1 cellular context compared by ENCODE assay signal in the genomic region with DNA sequence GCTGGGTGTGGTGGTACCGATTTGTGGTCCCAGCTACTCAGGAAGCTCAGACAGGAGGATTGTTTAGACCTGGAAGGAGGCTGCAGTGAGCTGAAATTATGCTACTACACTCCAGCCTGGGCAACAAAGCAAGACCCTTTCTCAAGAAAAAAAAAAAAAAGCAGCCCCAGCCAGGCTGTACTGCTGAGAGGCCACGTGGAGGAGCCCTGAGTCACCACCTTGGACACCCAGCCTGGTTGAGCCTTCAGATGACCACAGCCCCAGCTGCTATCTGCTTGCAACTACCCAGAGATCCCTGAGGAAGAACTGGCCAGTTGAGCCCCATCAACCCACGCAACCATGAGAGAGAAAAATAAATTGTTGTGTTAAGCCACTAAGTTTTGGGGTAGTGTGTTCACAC.
TF ChIP-seq lines count a peak whose summit lies in the region.

No MANE protein-coding gene starts in this region.

TF ChIP-seq in HepG2, 621 proteins besides CTCF, POLR2A, EP300 and RAD21 (continues in another document):
- TF ChIP-seq TGIF2 (CRISPR knock-in tag; IDR thresholded peaks at IDR 0.05) = 0 out of 2 replicates have a peak, but pooled peaks have one; percentile 16
- TF ChIP-seq, protein P1, sequence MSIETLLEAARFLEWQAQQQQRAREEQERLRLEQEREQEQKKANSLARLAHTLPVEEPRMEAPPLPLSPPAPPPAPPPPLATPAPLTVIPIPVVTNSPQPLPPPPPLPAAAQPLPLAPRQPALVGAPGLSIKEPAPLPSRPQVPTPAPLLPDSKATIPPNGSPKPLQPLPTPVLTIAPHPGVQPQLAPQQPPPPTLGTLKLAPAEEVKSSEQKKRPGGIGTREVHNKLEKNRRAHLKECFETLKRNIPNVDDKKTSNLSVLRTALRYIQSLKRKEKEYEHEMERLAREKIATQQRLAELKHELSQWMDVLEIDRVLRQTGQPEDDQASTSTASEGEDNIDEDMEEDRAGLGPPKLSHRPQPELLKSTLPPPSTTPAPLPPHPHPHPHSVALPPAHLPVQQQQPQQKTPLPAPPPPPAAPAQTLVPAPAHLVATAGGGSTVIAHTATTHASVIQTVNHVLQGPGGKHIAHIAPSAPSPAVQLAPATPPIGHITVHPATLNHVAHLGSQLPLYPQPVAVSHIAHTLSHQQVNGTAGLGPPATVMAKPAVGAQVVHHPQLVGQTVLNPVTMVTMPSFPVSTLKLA (IDR thresholded peaks at IDR 0.05) = peak; percentile 49; the same call in 1 of the 2 replicates
- TF ChIP-seq KDM5A (IDR thresholded peaks at IDR 0.05; ENCODE audit: borderline replicate concordance, low read length) = no peak
- peak; percentile 45; the same call in 1 of the 2 replicates for TF ChIP-seq HOXA3 (CRISPR knock-in tag; IDR thresholded peaks at IDR 0.05)
- peak; percentile 49 for TF ChIP-seq XRCC5 (optimal IDR thresholded peaks at IDR 0.05; ENCODE audit: low read length)
- TF ChIP-seq HNF4G (IDR thresholded peaks at IDR 0.05; ENCODE audit: borderline replicate concordance, low read depth, low read length) = no peak
- no peak for TF ChIP-seq HNF4G (CRISPR knock-in tag; IDR thresholded peaks at IDR 0.05; ENCODE audit: borderline replicate concordance, low read depth)
- no peak for TF ChIP-seq NKX3-1 (CRISPR knock-in tag; IDR thresholded peaks at IDR 0.05)
- peak; percentile 73 for TF ChIP-seq ZMYM3 (CRISPR knock-in tag; IDR thresholded peaks at IDR 0.05)
- TF ChIP-seq KLF13 (CRISPR knock-in tag; IDR thresholded peaks at IDR 0.05) = no peak
- 0 out of 2 replicates have a peak, but pooled peaks have one; percentile 38 for TF ChIP-seq SMAD1 (CRISPR knock-in tag; IDR thresholded peaks at IDR 0.05; ENCODE audit: borderline replicate concordance, low read depth)
- TF ChIP-seq ARID2 (CRISPR knock-in tag; IDR thresholded peaks at IDR 0.05; ENCODE audit: borderline replicate concordance) = no peak
- peak; percentile 88 for TF ChIP-seq SMC3 (IDR thresholded peaks at IDR 0.05; ENCODE audit: low read length)
- TF ChIP-seq POLR2G (IDR thresholded peaks at IDR 0.05; ENCODE audit: low read depth, low read length) = no peak
- TF ChIP-seq ZNF547 (CRISPR knock-in tag; IDR thresholded peaks at IDR 0.05) = 0 out of 2 replicates have a peak, but pooled peaks have one; percentile 55
- TF ChIP-seq ZNF143 (CRISPR knock-in tag; IDR thresholded peaks at IDR 0.05) = peak; percentile 58; the same call in 1 of the 2 replicates
- peak; percentile 54; the same call in 1 of the 2 replicates for TF ChIP-seq FOSL2 (CRISPR knock-in tag; IDR thresholded peaks at IDR 0.05)
- TF ChIP-seq, protein P2, sequence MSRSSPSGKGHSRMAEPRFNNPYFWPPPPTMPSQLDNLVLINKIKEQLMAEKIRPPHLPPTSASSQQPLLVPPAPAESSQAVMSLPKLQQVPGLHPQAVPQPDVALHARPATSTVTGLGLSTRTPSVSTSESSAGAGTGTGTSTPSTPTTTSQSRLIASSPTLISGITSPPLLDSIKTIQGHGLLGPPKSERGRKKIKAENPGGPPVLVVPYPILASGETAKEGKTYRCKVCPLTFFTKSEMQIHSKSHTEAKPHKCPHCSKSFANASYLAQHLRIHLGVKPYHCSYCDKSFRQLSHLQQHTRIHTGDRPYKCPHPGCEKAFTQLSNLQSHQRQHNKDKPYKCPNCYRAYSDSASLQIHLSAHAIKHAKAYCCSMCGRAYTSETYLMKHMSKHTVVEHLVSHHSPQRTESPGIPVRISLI (CRISPR knock-in tag; IDR thresholded peaks at IDR 0.05; ENCODE audit: borderline replicate concordance) = peak; percentile 97
- peak; percentile 24; the same call in 1 of the 2 replicates for TF ChIP-seq SALL1 (CRISPR knock-in tag; IDR thresholded peaks at IDR 0.05)
- no peak for TF ChIP-seq HCFC1 (IDR thresholded peaks at IDR 0.05; ENCODE audit: low read depth, low read length)
- TF ChIP-seq ZFP36L2 (CRISPR knock-in tag; IDR thresholded peaks at IDR 0.05) = no peak
- TF ChIP-seq YY1 (IDR thresholded peaks at IDR 0.05; ENCODE audit: insufficient read depth, insufficient replicate concordance, low read depth, low read length) = peak; percentile 29
- TF ChIP-seq, protein P3, sequence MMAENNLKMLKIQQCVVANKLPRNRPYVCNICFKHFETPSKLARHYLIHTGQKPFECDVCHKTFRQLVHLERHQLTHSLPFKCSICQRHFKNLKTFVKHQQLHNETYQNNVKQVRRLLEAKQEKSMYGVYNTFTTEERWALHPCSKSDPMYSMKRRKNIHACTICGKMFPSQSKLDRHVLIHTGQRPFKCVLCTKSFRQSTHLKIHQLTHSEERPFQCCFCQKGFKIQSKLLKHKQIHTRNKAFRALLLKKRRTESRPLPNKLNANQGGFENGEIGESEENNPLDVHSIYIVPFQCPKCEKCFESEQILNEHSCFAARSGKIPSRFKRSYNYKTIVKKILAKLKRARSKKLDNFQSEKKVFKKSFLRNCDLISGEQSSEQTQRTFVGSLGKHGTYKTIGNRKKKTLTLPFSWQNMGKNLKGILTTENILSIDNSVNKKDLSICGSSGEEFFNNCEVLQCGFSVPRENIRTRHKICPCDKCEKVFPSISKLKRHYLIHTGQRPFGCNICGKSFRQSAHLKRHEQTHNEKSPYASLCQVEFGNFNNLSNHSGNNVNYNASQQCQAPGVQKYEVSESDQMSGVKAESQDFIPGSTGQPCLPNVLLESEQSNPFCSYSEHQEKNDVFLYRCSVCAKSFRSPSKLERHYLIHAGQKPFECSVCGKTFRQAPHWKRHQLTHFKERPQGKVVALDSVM (CRISPR knock-in tag; IDR thresholded peaks at IDR 0.05) = peak; percentile 32
- TF ChIP-seq FOXA3 (CRISPR knock-in tag; IDR thresholded peaks at IDR 0.05) = 0 out of 2 replicates have a peak, but pooled peaks have one; percentile 17
- TF ChIP-seq, protein P4, sequence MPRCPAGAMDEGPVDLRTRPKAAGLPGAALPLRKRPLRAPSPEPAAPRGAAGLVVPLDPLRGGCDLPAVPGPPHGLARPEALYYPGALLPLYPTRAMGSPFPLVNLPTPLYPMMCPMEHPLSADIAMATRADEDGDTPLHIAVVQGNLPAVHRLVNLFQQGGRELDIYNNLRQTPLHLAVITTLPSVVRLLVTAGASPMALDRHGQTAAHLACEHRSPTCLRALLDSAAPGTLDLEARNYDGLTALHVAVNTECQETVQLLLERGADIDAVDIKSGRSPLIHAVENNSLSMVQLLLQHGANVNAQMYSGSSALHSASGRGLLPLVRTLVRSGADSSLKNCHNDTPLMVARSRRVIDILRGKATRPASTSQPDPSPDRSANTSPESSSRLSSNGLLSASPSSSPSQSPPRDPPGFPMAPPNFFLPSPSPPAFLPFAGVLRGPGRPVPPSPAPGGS (CRISPR knock-in tag; IDR thresholded peaks at IDR 0.05) = peak; percentile 47; the same call in 1 of the 2 replicates
- peak; percentile 30; the same call in 1 of the 2 replicates for TF ChIP-seq ERF (CRISPR knock-in tag; IDR thresholded peaks at IDR 0.05)
- no peak for TF ChIP-seq MAZ (IDR thresholded peaks at IDR 0.05; ENCODE audit: borderline replicate concordance, low read depth, low read length)
- TF ChIP-seq MAZ (CRISPR knock-in tag; IDR thresholded peaks at IDR 0.05; ENCODE audit: low read depth) = 0 out of 2 replicates have a peak, but pooled peaks have one; percentile 49
- TF ChIP-seq, protein P5, sequence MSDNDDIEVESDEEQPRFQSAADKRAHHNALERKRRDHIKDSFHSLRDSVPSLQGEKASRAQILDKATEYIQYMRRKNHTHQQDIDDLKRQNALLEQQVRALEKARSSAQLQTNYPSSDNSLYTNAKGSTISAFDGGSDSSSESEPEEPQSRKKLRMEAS (IDR thresholded peaks at IDR 0.05) = peak; percentile 54
- TF ChIP-seq ADNP (CRISPR knock-in tag; IDR thresholded peaks at IDR 0.05) = 0 out of 2 replicates have a peak, but pooled peaks have one; percentile 11
- TF ChIP-seq ELF3 (CRISPR knock-in tag; IDR thresholded peaks at IDR 0.05) = peak; percentile 15; the same call in 1 of the 2 replicates
- TF ChIP-seq CC2D1A (CRISPR knock-in tag; IDR thresholded peaks at IDR 0.05) = no peak
- no peak for TF ChIP-seq ZNF251 (CRISPR knock-in tag; IDR thresholded peaks at IDR 0.05)
- TF ChIP-seq ZNF501 (CRISPR knock-in tag; IDR thresholded peaks at IDR 0.05) = peak; percentile 32; the same call in 1 of the 2 replicates
- no peak for TF ChIP-seq ZFP1 (CRISPR knock-in tag; IDR thresholded peaks at IDR 0.05)
- TF ChIP-seq, protein P6, sequence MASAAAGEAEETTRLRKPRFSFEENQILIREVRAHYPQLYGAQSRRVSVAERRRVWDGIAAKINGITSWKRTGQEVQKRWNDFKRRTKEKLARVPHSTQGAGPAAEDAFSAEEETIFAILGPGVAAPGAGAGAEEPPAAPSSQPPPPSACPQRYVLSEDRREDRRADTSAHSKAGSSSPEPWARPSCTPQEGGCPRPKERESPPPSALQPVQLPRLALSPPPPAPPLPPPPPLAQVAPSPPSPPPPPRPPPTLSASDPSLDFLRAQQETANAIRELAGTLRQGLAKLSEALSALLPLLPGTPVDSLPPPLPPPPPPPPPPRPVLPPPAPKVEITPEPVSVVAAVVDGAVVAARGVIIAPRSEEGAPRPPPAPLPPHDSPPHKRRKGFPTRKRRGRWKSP (CRISPR knock-in tag; IDR thresholded peaks at IDR 0.05) = 0 out of 2 replicates have a peak, but pooled peaks have one; percentile 33
- TF ChIP-seq SAP130 (CRISPR knock-in tag; IDR thresholded peaks at IDR 0.05; ENCODE audit: low read depth) = peak; percentile 52
- no peak; the same call in 1 of the 2 replicates for TF ChIP-seq HMG20A (CRISPR knock-in tag; IDR thresholded peaks at IDR 0.05; ENCODE audit: borderline replicate concordance)
- TF ChIP-seq, protein P7, sequence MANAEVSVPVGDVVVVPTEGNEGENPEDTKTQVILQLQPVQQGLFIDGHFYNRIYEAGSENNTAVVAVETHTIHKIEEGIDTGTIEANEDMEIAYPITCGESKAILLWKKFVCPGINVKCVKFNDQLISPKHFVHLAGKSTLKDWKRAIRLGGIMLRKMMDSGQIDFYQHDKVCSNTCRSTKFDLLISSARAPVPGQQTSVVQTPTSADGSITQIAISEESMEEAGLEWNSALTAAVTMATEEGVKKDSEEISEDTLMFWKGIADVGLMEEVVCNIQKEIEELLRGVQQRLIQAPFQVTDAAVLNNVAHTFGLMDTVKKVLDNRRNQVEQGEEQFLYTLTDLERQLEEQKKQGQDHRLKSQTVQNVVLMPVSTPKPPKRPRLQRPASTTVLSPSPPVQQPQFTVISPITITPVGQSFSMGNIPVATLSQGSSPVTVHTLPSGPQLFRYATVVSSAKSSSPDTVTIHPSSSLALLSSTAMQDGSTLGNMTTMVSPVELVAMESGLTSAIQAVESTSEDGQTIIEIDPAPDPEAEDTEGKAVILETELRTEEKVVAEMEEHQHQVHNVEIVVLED (CRISPR knock-in tag; IDR thresholded peaks at IDR 0.05; ENCODE audit: borderline replicate concordance) = no peak
- TF ChIP-seq ZNF598 (CRISPR knock-in tag; IDR thresholded peaks at IDR 0.05; ENCODE audit: borderline replicate concordance) = 0 out of 2 replicates have a peak, but pooled peaks have one; percentile 40
- TF ChIP-seq ZNF121 (CRISPR knock-in tag; IDR thresholded peaks at IDR 0.05) = peak; percentile 100
- TF ChIP-seq, protein P8, sequence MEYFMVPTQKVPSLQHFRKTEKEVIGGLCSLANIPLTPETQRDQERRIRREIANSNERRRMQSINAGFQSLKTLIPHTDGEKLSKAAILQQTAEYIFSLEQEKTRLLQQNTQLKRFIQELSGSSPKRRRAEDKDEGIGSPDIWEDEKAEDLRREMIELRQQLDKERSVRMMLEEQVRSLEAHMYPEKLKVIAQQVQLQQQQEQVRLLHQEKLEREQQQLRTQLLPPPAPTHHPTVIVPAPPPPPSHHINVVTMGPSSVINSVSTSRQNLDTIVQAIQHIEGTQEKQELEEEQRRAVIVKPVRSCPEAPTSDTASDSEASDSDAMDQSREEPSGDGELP (IDR thresholded peaks at IDR 0.05; ENCODE audit: borderline replicate concordance, low read depth) = peak; percentile 57; the same call in 1 of the 2 replicates
- TF ChIP-seq RXRB (CRISPR knock-in tag; IDR thresholded peaks at IDR 0.05; ENCODE audit: borderline replicate concordance) = peak; percentile 32; the same call in 1 of the 2 replicates
- peak; percentile 5 for TF ChIP-seq ZFP36 (IDR thresholded peaks at IDR 0.05; ENCODE audit: borderline replicate concordance, low read depth, low read length, partially characterized antibody)
- TF ChIP-seq CCAR2 (optimal IDR thresholded peaks at IDR 0.05; ENCODE audit: low read depth, low read length) = no peak
- TF ChIP-seq STAG1 (CRISPR knock-in tag; IDR thresholded peaks at IDR 0.05) = peak; percentile 90
- TF ChIP-seq CBX5 (CRISPR knock-in tag; IDR thresholded peaks at IDR 0.05; ENCODE audit: borderline replicate concordance) = peak; percentile 73; the same call in 1 of the 2 replicates
- peak; percentile 49; the same call in 1 of the 2 replicates for TF ChIP-seq MYC (CRISPR knock-in tag; IDR thresholded peaks at IDR 0.05; ENCODE audit: borderline replicate concordance)
- TF ChIP-seq, protein P9, sequence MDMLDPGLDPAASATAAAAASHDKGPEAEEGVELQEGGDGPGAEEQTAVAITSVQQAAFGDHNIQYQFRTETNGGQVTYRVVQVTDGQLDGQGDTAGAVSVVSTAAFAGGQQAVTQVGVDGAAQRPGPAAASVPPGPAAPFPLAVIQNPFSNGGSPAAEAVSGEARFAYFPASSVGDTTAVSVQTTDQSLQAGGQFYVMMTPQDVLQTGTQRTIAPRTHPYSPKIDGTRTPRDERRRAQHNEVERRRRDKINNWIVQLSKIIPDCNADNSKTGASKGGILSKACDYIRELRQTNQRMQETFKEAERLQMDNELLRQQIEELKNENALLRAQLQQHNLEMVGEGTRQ (IDR thresholded peaks at IDR 0.05; ENCODE audit: low read depth, low read length) = peak; percentile 20; the same call in 1 of the 2 replicates
- TF ChIP-seq, protein P9 (CRISPR knock-in tag; IDR thresholded peaks at IDR 0.05; ENCODE audit: borderline replicate concordance) = no peak
